ENCODE assay signal across 16 cellular contexts in genomic region chr4:186714006-186714675, GRCh38. TPM values are rescaled to one million over a fixed set of nuclear protein-coding genes. Genes with fewer than 3 reads are reported as not detected.
DNase-seq lines count a peak whose midpoint lies in the region; ATAC-seq and TF ChIP-seq lines count a peak whose summit lies in the region.
"Had no signal": no experiment of that assay in that cellular context is flagged by ENCODE, and none has a peak within 500 bp of the region (broad histone marks: within the 10 kb centered on the region; RNA-seq: fewer than 3 reads in every experiment).

No MANE protein-coding gene starts in this region.

- CTCF ChIA-PET in PC-9 (lab: Charles Lee) = no interaction called here

- no peak overlapping the region for H2BK120ac ChIP-seq in trophoblast cell (ENCODE audit: insufficient read depth, low read length, poor library complexity)

- H2BK5ac ChIP-seq in trophoblast cell (ENCODE audit: low read depth, low read length, poor library complexity) = peak overlapping the region; percentile 9

- H3K79me1 ChIP-seq in trophoblast cell (ENCODE audit: low read length) = no peaks in the 10 kb centered on the region

- in situ Hi-C loops in KBM-7 (cut with MboI; ENCODE audit: low pct_unique_long_range_greater_than_20kb, low sequenced_read_pairs) = no loop called here

- H3K4me1 ChIP-seq in GM23338 (ENCODE audit: insufficient read depth) = peaks cover 32% of the 10 kb centered on the region
- H3K4me1 ChIP-seq in right atrium auricular region = peaks cover 0 to 41% of the 10 kb centered on the region in 2 donors
- peaks cover 0 to 4% of the 10 kb centered on the region in 2 experiments for H3K4me1 ChIP-seq in trophoblast cell (ENCODE audit: control insufficient read depth in 1 of 2, insufficient read depth in 2 of 2, low read length in 2 of 2)
- no peaks in the 10 kb centered on the region for H3K4me1 ChIP-seq in PC-9 (replicated peaks; ENCODE audit: insufficient read depth)

- WGBS in trophoblast cell (ENCODE audit: extremely low coverage, insufficient coverage, insufficient read length) = no CpG with 5 or more reads among the region's 16 CpGs

- peak; percentile 22; the same call in 1 of the 3 replicates for ATAC-seq in GM23338
- ATAC-seq: A549, PC-3 had no signal

- H3K4me3 ChIP-seq in GM23338 = no peak overlapping the region
- no peak overlapping the region for H3K4me3 ChIP-seq in right atrium auricular region
- no peak overlapping the region for H3K4me3 ChIP-seq in trophoblast cell (ENCODE audit: low read depth, low read length)
- no peak overlapping the region for H3K4me3 ChIP-seq in PC-9
- H3K4me3 ChIP-seq: A549 had no signal

- H4K91ac ChIP-seq in trophoblast cell (ENCODE audit: low read depth, low read length) = no peak overlapping the region

- no peak overlapping the region for H4K8ac ChIP-seq in trophoblast cell (ENCODE audit: low read depth, low read length)

- H2AK5ac ChIP-seq in trophoblast cell (ENCODE audit: low read length) = no peak overlapping the region

- peak overlapping the region; percentile 84 for H3K18ac ChIP-seq in trophoblast cell (ENCODE audit: low read length)

- DNase-seq in GM23338 (ENCODE audit: low spot score) (no peak), amniotic epithelial cell (ENCODE audit: low read depth) (peak; percentile 71), right atrium auricular region (ENCODE audit: low spot score) (no peak), trophoblast cell (no peak), PC-9 (no peak), KBM-7 (no peak)
- DNase-seq in central memory CD4-positive, alpha-beta T cell = no peak
- DNase-seq: CD8-positive, alpha-beta memory T cell; IMR-90; Karpas-422; NCI-H1417 treated with DMSO at 0.1 percent for 48 hours; NCI-H1930; NCI-H524 treated with DMSO at 0.1 percent for 48 hours; PC-3 had no signal

- TF ChIP-seq CTCF in GM23338 (conservative IDR thresholded peaks at IDR 0.05; ENCODE audit: low read depth in 2 of 2) (no peak), right atrium auricular region (IDR thresholded peaks at IDR 0.05) (no peak), PC-9 (conservative IDR thresholded peaks at IDR 0.05) (no peak)

- H3K4ac ChIP-seq in trophoblast cell (ENCODE audit: low read depth, low read length) = peak overlapping the region; percentile 97

- peaks cover 0 to 5% of the 10 kb centered on the region in 2 donors for H3K9me3 ChIP-seq in right atrium auricular region
- H3K9me3 ChIP-seq in trophoblast cell (ENCODE audit: insufficient read depth, low read depth, low read length) = no peaks in the 10 kb centered on the region
- no peaks in the 10 kb centered on the region for H3K9me3 ChIP-seq in PC-9 (ENCODE audit: insufficient read depth, low read depth)

- intact Hi-C loops in PC-9 (cut with micrococcal nuclease; ENCODE audit: unreplicated experiment) = no loop called here

- POLR2A ChIA-PET in PC-9 (lab: Charles Lee; ENCODE audit: unreplicated experiment) = no interaction called here

- peaks cover 47% of the 10 kb centered on the region for H3K4me1 Mint-ChIP-seq in GM23338
- H3K4me1 Mint-ChIP-seq: CD8-positive, alpha-beta memory T cell had no signal

- H4K12ac ChIP-seq in trophoblast cell (ENCODE audit: low read depth, low read length) = no peak overlapping the region

- H3K36me3 ChIP-seq in GM23338 (ENCODE audit: insufficient read depth) = peaks cover under 1% of the 10 kb centered on the region
- H3K36me3 ChIP-seq in right atrium auricular region = peaks cover 3% of the 10 kb centered on the region
- peaks cover under 1 to 3% of the 10 kb centered on the region in 2 experiments for H3K36me3 ChIP-seq in trophoblast cell (ENCODE audit: control insufficient read depth in 1 of 2, insufficient read depth in 2 of 2, low read length in 2 of 2)
- H3K36me3 ChIP-seq in PC-9 (ENCODE audit: low read depth) = no peaks in the 10 kb centered on the region

- H3K27me3 Mint-ChIP-seq in GM23338 (ENCODE audit: insufficient read depth, low read depth, poor library complexity) = peaks cover 6% of the 10 kb centered on the region
- H3K27me3 Mint-ChIP-seq: CD8-positive, alpha-beta memory T cell had no signal

- H3K27ac Mint-ChIP-seq in GM23338 = no peak overlapping the region

- BruUV-seq in PC-9 (replicated peaks; lab: Mats Ljungman, UMichigan) = no TSS peak

- H2AFZ ChIP-seq in GM23338 (no peak overlapping the region), trophoblast cell (ENCODE audit: insufficient read depth, low read length, poor library complexity) (no peak overlapping the region), PC-9 (no peak overlapping the region)

- H3K4me2 ChIP-seq in GM23338 (no peak overlapping the region), trophoblast cell (ENCODE audit: low read length) (no peak overlapping the region), PC-9 (no peak overlapping the region)
- H3K4me2 ChIP-seq: A549 had no signal

- H3K27me3 ChIP-seq in GM23338 (ENCODE audit: insufficient read depth) = no peaks in the 10 kb centered on the region
- no peaks in the 10 kb centered on the region for H3K27me3 ChIP-seq in right atrium auricular region
- H3K27me3 ChIP-seq in trophoblast cell (ENCODE audit: insufficient read depth, low read length) = no peaks in the 10 kb centered on the region
- no peaks in the 10 kb centered on the region for H3K27me3 ChIP-seq in PC-9 (ENCODE audit: insufficient read depth, low read depth)

- H3K9me3 Mint-ChIP-seq in GM23338 = peaks cover 7% of the 10 kb centered on the region; the same call in 2 of the 3 replicates

- H3K23ac ChIP-seq in trophoblast cell (ENCODE audit: low read length) = no peak overlapping the region

- H4K20me1 ChIP-seq in GM23338 (replicated peaks; ENCODE audit: insufficient read depth) (peaks cover 21% of the 10 kb centered on the region), PC-9 (ENCODE audit: insufficient read depth) (no peaks in the 10 kb centered on the region)

- no peaks in the 10 kb centered on the region for H3K9me2 ChIP-seq in GM23338 (ENCODE audit: insufficient read depth)
- H3K9me2 ChIP-seq in PC-9 (ENCODE audit: insufficient read depth) = no peaks in the 10 kb centered on the region; the same call in 1 of the 2 replicates

- H3K9ac ChIP-seq in trophoblast cell (ENCODE audit: low read length) = no peak overlapping the region

- no peak overlapping the region for H2BK12ac ChIP-seq in trophoblast cell (ENCODE audit: low read length)

- no peak overlapping the region for H3K4me3 Mint-ChIP-seq in GM23338
- H3K4me3 Mint-ChIP-seq: CD8-positive, alpha-beta memory T cell had no signal

- H3F3A ChIP-seq in GM23338 (replicated peaks; ENCODE audit: low read depth) = no peaks in the 10 kb centered on the region
- no peaks in the 10 kb centered on the region for H3F3A ChIP-seq in PC-9 (ENCODE audit: insufficient read depth, low read depth)

- peaks cover 20% of the 10 kb centered on the region for H3K36me3 Mint-ChIP-seq in GM23338 (ENCODE audit: low read depth)
- H3K36me3 Mint-ChIP-seq: CD8-positive, alpha-beta memory T cell had no signal

- peaks cover 99% of the 10 kb centered on the region for H3K79me2 ChIP-seq in GM23338 (replicated peaks; ENCODE audit: insufficient read depth)
- H3K79me2 ChIP-seq in trophoblast cell (ENCODE audit: control insufficient read depth, insufficient read depth, low read length, poor library complexity) = peaks cover 25% of the 10 kb centered on the region
- peaks cover 33% of the 10 kb centered on the region; the same call in 1 of the 2 replicates for H3K79me2 ChIP-seq in PC-9 (ENCODE audit: low read depth)

- H3K27ac ChIP-seq in GM23338 (ENCODE audit: low read depth) (no peak overlapping the region), right atrium auricular region (peak overlapping the region; percentile 70 to 80), trophoblast cell (ENCODE audit: low read depth, low read length) (no peak overlapping the region), PC-9 (no peak overlapping the region)
- H3K27ac ChIP-seq: A549, HL-60 had no signal

- H3K14ac ChIP-seq in trophoblast cell (ENCODE audit: low read length) = no peak overlapping the region

TF ChIP-seq in GM23338, 12 proteins besides CTCF, POLR2A, EP300 and RAD21:
- no peak for TF ChIP-seq POLR2AphosphoS5 (IDR thresholded peaks at IDR 0.05; ENCODE audit: low read depth)
- no peak for TF ChIP-seq JUNB (IDR thresholded peaks at IDR 0.05; ENCODE audit: unreplicated experiment)

RNA-seq across cellular contexts. Expression of gene FAT1, which starts 9.5 kb away (rescaled TPM):
- total RNA-seq in GM23338 (2014; rRNA removed; shearing (Covaris generic)) = 124 and 137 TPM in 2 replicates
- polyA plus RNA-seq in GM23338 (2016; fragmentation: Nextera tagmentation; extraction: Ambion mirVana) = 31.3 and 37.6 TPM in 2 replicates
- total RNA-seq in right atrium auricular region (10 to 100 TPM; 70.3 to 89.5 TPM), PC-9 (2021) (59.5 and 73.2 TPM in 2 replicates)
- polyA plus RNA-seq in trophoblast cell (2013) = 37.6 and 37.9 TPM in 2 replicates
- total RNA-seq: CD8-positive, alpha-beta memory T cell had no signal
- polyA plus RNA-seq: CD8-positive, alpha-beta memory T cell had no signal

Comparison
In these comparisons a context has a peak if more than half of its experiments do, and no peak if none do; other contexts are left out.
1. H3K27ac ChIP-seq: peak in right atrium auricular region (2 of 2); none in GM23338 (single experiment), trophoblast cell (single experiment) and PC-9 (single experiment).